Comparison of ENCODE assay signal across 9 cellular contexts in the genomic region with DNA sequence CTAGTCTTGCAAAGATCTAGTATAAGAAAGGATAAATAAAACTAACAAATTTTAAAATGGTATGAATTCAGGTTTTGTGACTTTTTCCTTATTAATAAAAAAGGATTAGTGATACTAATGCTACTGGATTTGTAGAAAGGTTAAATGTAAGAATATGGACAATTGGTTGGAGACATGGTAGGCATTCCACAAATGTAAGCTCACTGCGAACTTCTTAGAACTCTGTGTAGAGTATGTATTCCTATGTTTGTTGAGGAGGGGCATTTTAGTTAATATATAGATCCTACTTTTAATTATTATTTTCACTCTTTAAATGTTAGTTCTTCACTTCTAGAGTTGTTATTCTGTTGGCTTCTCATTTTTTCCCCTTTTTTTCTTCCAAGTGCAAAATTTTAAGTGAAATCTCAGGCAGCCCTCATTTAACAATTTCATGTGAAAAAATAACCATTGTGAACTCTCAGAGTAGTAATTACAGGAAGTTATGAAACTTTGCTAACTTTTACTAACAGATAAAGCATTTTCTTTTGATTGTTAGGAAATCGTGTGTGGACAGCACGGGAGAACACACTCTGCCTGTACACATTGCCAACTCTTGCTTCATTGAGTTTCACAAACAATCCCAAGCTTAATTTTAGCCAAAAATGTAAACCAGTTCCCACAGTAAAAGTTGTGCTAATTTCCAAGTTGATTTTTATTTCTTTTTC.
DNase-seq lines count a peak whose midpoint lies in the region; ATAC-seq and TF ChIP-seq lines count a peak whose summit lies in the region.
"Had no signal": no experiment of that assay in that cellular context is flagged by ENCODE, and none has a peak within 500 bp of the region (broad histone marks: within the 10 kb centered on the region; RNA-seq: fewer than 3 reads in every experiment).

No MANE protein-coding gene starts in this region.

- no peak for TF ChIP-seq POLR2A in esophagus muscularis mucosa (IDR thresholded peaks at IDR 0.05; ENCODE audit: low read depth)

- H3K4me3 Mint-ChIP-seq in neural crest cell = peak overlapping the region; percentile 54
- H3K4me3 Mint-ChIP-seq: activated T-helper 1 cell treated with anti-CD3 and anti-CD28 coated beads, Interleukin-12 subunit alpha, Interleukin-12 subunit beta, Interleukin-2, Interleukin-4 antibody, amounts not matched to agents 30 ng/mL and 10 ng/mL and 1 ng/mL, durations not matched to agents 14 hours and 24 hours and 36 hours had no signal

- peaks cover 4% of the 10 kb centered on the region for H3K36me3 Mint-ChIP-seq in neural crest cell (ENCODE audit: low read depth)

- DNase-seq in AG04450 (ENCODE audit: low read depth, low spot score) = peak; percentile 72
- DNase-seq in OCI-M1 (lab: John Stamatoyannopoulos, UW) = peak; percentile 39
- DNase-seq in esophagus muscularis mucosa (ENCODE audit: extremely low spot score) = no peak
- no peak for DNase-seq in neural crest cell (ENCODE audit: low read depth, low spot score)
- DNase-seq in RKO (ENCODE audit: low spot score) = no peak
- DNase-seq in NCI-H446 treated with DMSO at 0.1 percent for 48 hours (lab: John Stamatoyannopoulos, UW) = no peak
- no peak for DNase-seq in NCI-H1092 treated with DMSO at 0.1 percent for 48 hours (lab: John Stamatoyannopoulos, UW)

- H3K4me3 ChIP-seq in AG04450 (ENCODE audit: low read depth, low read length) = no peak overlapping the region
- peak overlapping the region in 3 of 4 donors; percentile 3 to 11 (median 6) for H3K4me3 ChIP-seq in esophagus muscularis mucosa

- peaks cover 68% of the 10 kb centered on the region for H3K4me1 Mint-ChIP-seq in neural crest cell

- POLR2A ChIA-PET in AG04450 (lab: Yijun Ruan, JAX) = interaction anchor here (0.7 to 1.3 kb wide), 3 partner anchors 326 to 414 kb away, joined by 3 read pairs; a partner anchor contains a TSS

- no peak for TF ChIP-seq EP300 in esophagus muscularis mucosa (IDR thresholded peaks at IDR 0.05)

- intact Hi-C loops in esophagus muscularis mucosa (cut with DNase I) = loop anchor here (5.0 to 10.0 kb wide), 2 partner anchors 49 to 413 kb away; a partner anchor contains a TSS

- no peak for TF ChIP-seq CTCF in AG04450 (IDR thresholded peaks at IDR 0.05; ENCODE audit: low read depth, low read length)
- TF ChIP-seq CTCF in esophagus muscularis mucosa (IDR thresholded peaks at IDR 0.05) = no peak
- no peak for TF ChIP-seq CTCF in neural crest cell (conservative IDR thresholded peaks at IDR 0.05)

- H3K27me3 ChIP-seq in AG04450 (ENCODE audit: control insufficient read depth, insufficient read depth, low read length) (no peaks in the 10 kb centered on the region), esophagus muscularis mucosa (no peaks in the 10 kb centered on the region)

- no peaks in the 10 kb centered on the region for H3K9me3 ChIP-seq in AG04450 (ENCODE audit: control insufficient read depth, insufficient read depth, low read length)
- H3K9me3 ChIP-seq in esophagus muscularis mucosa = no peaks in the 10 kb centered on the region

- no peaks in the 10 kb centered on the region for H3K36me3 ChIP-seq in esophagus muscularis mucosa

- CTCF ChIA-PET in AG04450 (lab: Charles Lee) = no interaction called here

- 33% methylated on average over 3 of the region's 3 CpGs for WGBS in esophagus muscularis mucosa

- H3K9me3 Mint-ChIP-seq in neural crest cell = peaks cover 3% of the 10 kb centered on the region

- peak overlapping the region; percentile 95 for H3K27ac ChIP-seq in AG04450 (ENCODE audit: low read depth, low read length)
- H3K27ac ChIP-seq in esophagus muscularis mucosa (replicated peaks in 1 of 4) = peak overlapping the region; percentile 79 to 86 (median 80)

- peak overlapping the region; percentile 90 for H3K27ac Mint-ChIP-seq in neural crest cell (ENCODE audit: unreplicated experiment)
- H3K27ac Mint-ChIP-seq: activated T-helper 1 cell treated with anti-CD3 and anti-CD28 coated beads, Interleukin-12 subunit alpha, Interleukin-12 subunit beta, Interleukin-2, Interleukin-4 antibody, amounts not matched to agents 30 ng/mL and 10 ng/mL and 1 ng/mL, durations not matched to agents 14 hours and 24 hours and 36 hours had no signal

- no peaks in the 10 kb centered on the region for H3K27me3 Mint-ChIP-seq in neural crest cell (ENCODE audit: low read depth)

- ATAC-seq in HG02610 (IDR thresholded peaks at IDR 0.05; ENCODE audit: unreplicated experiment) = no peak

- H3K4me1 ChIP-seq in esophagus muscularis mucosa = peaks cover 27 to 64% (median 60%) of the 10 kb centered on the region in 4 donors

Comparison
In these comparisons a context has a peak if more than half of its experiments do, and no peak if none do; other contexts are left out.
1. DNase-seq: peak in AG04450 (single experiment) and OCI-M1 (single experiment); none in esophagus muscularis mucosa (single experiment), neural crest cell (single experiment), RKO (single experiment), NCI-H446 treated with DMSO at 0.1 percent for 48 hours (single experiment) and NCI-H1092 treated with DMSO at 0.1 percent for 48 hours (single experiment).